In the genomic region with DNA sequence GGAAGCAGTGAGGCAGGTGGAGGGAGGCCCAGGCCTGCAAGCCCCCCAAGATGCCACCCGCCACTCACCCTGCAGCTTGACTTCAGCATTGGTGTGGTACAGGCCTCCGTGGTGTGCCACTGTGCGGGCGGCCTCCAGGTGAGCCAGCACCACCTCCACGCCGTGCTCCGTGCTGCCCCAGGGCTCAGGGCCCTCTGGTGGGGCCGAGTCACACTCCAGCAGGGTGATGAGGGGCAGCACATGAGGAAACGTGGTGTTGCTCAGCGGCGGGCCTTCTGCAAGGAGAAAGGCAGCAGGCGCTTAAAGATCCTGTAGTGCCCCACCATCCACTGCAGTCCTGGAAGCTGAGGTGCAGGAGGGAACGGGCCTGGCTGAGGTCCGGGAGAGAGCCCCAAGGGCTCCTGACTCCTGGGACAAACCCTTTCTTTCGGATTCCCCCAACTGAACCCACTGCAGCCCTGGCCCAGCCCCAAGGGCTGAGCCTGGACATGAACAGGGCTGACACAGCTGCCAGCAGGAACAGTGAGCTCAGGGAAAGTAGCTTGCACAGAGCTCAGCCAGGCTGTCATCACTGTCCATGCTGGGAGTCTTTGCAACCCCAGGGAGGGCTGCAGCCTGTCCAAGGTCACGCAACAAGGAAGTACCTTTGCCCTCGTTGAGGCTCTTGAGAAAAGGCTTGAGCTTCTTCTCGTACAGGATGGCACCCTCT, we compare ENCODE assay signal across 14 cellular contexts. TPM values are rescaled to one million over a fixed set of nuclear protein-coding genes. Genes with fewer than 3 reads are reported as not detected.
DNase-seq lines count a peak whose midpoint lies in the region; ATAC-seq and TF ChIP-seq lines count a peak whose summit lies in the region.
"Had no signal": no experiment of that assay in that cellular context is flagged by ENCODE, and none has a peak within 500 bp of the region (broad histone marks: within the 10 kb centered on the region; RNA-seq: fewer than 3 reads in every experiment).

No MANE protein-coding gene starts in this region.

- WGBS in upper lobe of left lung, 2 donors, result 84 to 86% methylated on average over 11 to 18 of the region's 18 CpGs

- H3K9ac ChIP-seq in mucosa of rectum (ENCODE audit: low read depth in 1 of 2, low read length in 2 of 2), result no peak overlapping the region

- DNase-seq in RWPE1 (ENCODE audit: low spot score), result no peak
- DNase-seq in upper lobe of left lung, result peak in 1 of 2 donors; percentile 79
- DNase-seq in ureter (ENCODE audit: low spot score), result no peak
- no peak for DNase-seq in H7
- DNase-seq: activated CD4-positive, CD25-positive, alpha-beta regulatory T cell treated with anti-CD3 and anti-CD28 coated beads, Interleukin-2, amount 50 U/mL, for 72 hours; activated naive CD8-positive, alpha-beta T cell treated with anti-CD3 and anti-CD28 coated beads, Interleukin-2, amount 10 ng/mL, durations not matched to agents 7 days and 5 days; activated T-cell treated with anti-CD3 and anti-CD28 coated beads for 4 hours; NCI-H1048; stimulated activated CD8-positive, alpha-beta memory T cell treated with anti-CD3 and anti-CD28 coated beads, Interleukin-4, amount 100 ng/mL, for 48 hours; T-cell had no signal

- TF ChIP-seq CTCF in RWPE1 (conservative IDR thresholded peaks at IDR 0.05; ENCODE audit: low read depth), result no peak
- no peak for TF ChIP-seq CTCF in upper lobe of left lung (IDR thresholded peaks at IDR 0.05)

- H3K36me3 ChIP-seq in mucosa of rectum (ENCODE audit: control insufficient read depth in 2 of 2, insufficient read depth in 2 of 2, low read length in 2 of 2) (peaks cover 0 to 11% of the 10 kb centered on the region in 2 donors), upper lobe of left lung (peaks cover 0 to 66% (median 52%) of the 10 kb centered on the region in 4 donors), H7 (replicated peaks; ENCODE audit: control insufficient read depth, insufficient read depth, low read length) (no peaks in the 10 kb centered on the region)

- ATAC-seq in esophagus mucosa, result peak; percentile 35
- no peak for ATAC-seq in upper lobe of left lung (ENCODE audit: low FRiP score in 2 of 2)
- ATAC-seq in HG03025 (IDR thresholded peaks at IDR 0.05; ENCODE audit: low FRiP score, unreplicated experiment), result no peak
- ATAC-seq: T-cell had no signal

- H3K27me3 ChIP-seq in mucosa of rectum (ENCODE audit: control insufficient read depth in 2 of 2, insufficient read depth in 2 of 2, low read length in 2 of 2) (peaks cover 2 to 8% of the 10 kb centered on the region in 2 donors), upper lobe of left lung (no peaks in the 10 kb centered on the region), H7 (ENCODE audit: control insufficient read depth, insufficient read depth, low read length) (peaks cover 6% of the 10 kb centered on the region; the same call in 1 of the 2 replicates)

- CTCF ChIA-PET in RWPE1 (lab: Yijun Ruan, JAX), result interaction anchor here (0.5 to 2.2 kb wide), 6 partner anchors 27 to 137 kb away, joined by 3 to 9 read pairs (median 4); a partner anchor contains a TSS

- TF ChIP-seq POLR2A in upper lobe of left lung (IDR thresholded peaks at IDR 0.05), result no peak

- TF ChIP-seq EP300 in upper lobe of left lung (IDR thresholded peaks at IDR 0.05), result no peak

- H3K9me3 ChIP-seq in mucosa of rectum (ENCODE audit: control insufficient read depth in 2 of 2, low read length in 2 of 2), result no peaks in the 10 kb centered on the region
- no peaks in the 10 kb centered on the region for H3K9me3 ChIP-seq in upper lobe of left lung

- H3K27ac ChIP-seq in RWPE1, result peak overlapping the region; percentile 98
- peak overlapping the region; percentile 3 to 42 for H3K27ac ChIP-seq in mucosa of rectum (ENCODE audit: low read depth in 2 of 2, low read length in 2 of 2)
- H3K27ac ChIP-seq in upper lobe of left lung, result peak overlapping the region; percentile 46 to 76 (median 70)

- POLR2A ChIA-PET in RWPE1 (lab: Yijun Ruan, JAX; ENCODE audit: low non-redundant PET), result interaction anchor here (1.6 kb wide), 2 partner anchors 31 to 46 kb away, joined by 5 to 8 read pairs; a partner anchor contains a TSS

- peaks cover 8 to 9% of the 10 kb centered on the region in 2 donors for H3K4me1 ChIP-seq in mucosa of rectum (ENCODE audit: control insufficient read depth in 2 of 2, insufficient read depth in 2 of 2, low read length in 2 of 2)
- H3K4me1 ChIP-seq in upper lobe of left lung, result peaks cover 18 to 41% (median 27%) of the 10 kb centered on the region in 4 donors

- H3K4me3 ChIP-seq in mucosa of rectum (ENCODE audit: low read length in 2 of 2) (no peak overlapping the region), upper lobe of left lung (no peak overlapping the region), H7 (ENCODE audit: insufficient read depth, low read depth, low read length) (no peak overlapping the region)

RNA-seq across cellular contexts. Expression of a gene that starts 4.7 kb away (rescaled TPM):
- total RNA-seq in esophagus mucosa, result 9.5 TPM
- 10 to 100 TPM; 11.4 to 27.2 (median 21.0) TPM for total RNA-seq in upper lobe of left lung
- total RNA-seq in ureter, result 9.9 TPM
- total RNA-seq in H7 (2014; rRNA removed; shearing (Covaris generic)), result 13.7 and 19.3 TPM in 2 replicates

RNA-seq across cellular contexts. Expression of a gene that starts 23.9 kb away (rescaled TPM):
- total RNA-seq in esophagus mucosa (not detected), upper lobe of left lung (1 to 10 TPM in 5 of 6 donors, under 1 TPM in 1; 0.29 to 9.4 (median 3.1) TPM), ureter (0.34 TPM)
- 0.11 TPM in 1 of 2 replicates, not detected in the other for total RNA-seq in H7 (2014; rRNA removed; shearing (Covaris generic))
- total RNA-seq: fibroblast of villous mesenchyme had no signal

RNA-seq across cellular contexts. Expression of a gene that starts 24.3 kb away (rescaled TPM):
- total RNA-seq in esophagus mucosa (7.9 TPM), upper lobe of left lung (10 to 100 TPM in 5 of 6 donors, 1 to 10 TPM in 1; 7.4 to 33.5 (median 18.7) TPM), ureter (12.5 TPM)
- 14.3 and 21.2 TPM in 2 replicates for total RNA-seq in H7 (2014; rRNA removed; shearing (Covaris generic))

RNA-seq across cellular contexts. Expression of a gene that starts 33.0 kb away (rescaled TPM):
- total RNA-seq in esophagus mucosa, result not detected
- 100 to 1,000 TPM in 1 of 6 donors, 10 to 100 TPM in 4, under 1 TPM in 1; 0.77 to 125 (median 37.0) TPM for total RNA-seq in upper lobe of left lung
- total RNA-seq in ureter, result 1.5 TPM
- not detected in 2 replicates for total RNA-seq in H7 (2014; rRNA removed; shearing (Covaris generic))

RNA-seq across cellular contexts. Expression of a gene that starts 38.7 kb away (rescaled TPM):
- total RNA-seq in esophagus mucosa (1.9 TPM), upper lobe of left lung (10 to 100 TPM; 17.5 to 90.4 (median 37.5) TPM), ureter (15.7 TPM)
- total RNA-seq in H7 (2014; rRNA removed; shearing (Covaris generic)), result 0.26 and 0.42 TPM in 2 replicates

Comparison
In these comparisons a context has a peak if more than half of its experiments do, and no peak if none do; other contexts are left out.
1. H3K27ac ChIP-seq: peak in every context shown above with its lines; median percentile 98 in RWPE1; 70 in upper lobe of left lung; 22 in mucosa of rectum.